Comparison of ENCODE assay signal across 18 cellular contexts in the genomic region with DNA sequence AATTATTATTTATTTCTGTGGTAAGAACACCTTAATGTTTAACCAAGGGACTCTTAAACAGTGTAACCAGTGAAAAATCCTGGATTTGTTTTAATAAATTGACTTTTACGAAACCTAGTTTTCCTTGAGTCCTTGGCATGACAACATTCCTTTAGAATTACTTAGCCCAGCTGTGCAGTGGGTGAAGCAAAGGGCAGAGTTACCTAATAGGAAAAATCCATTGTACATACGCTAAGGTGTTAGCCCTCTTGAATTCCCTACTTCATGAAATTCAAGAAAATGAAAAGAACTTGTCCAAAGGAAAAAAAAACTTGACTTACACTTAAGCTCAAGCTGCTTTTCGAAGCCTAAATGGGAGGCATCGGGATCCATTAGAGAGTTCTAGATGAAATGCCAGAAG.
DNase-seq lines count a peak whose midpoint lies in the region; ATAC-seq and TF ChIP-seq lines count a peak whose summit lies in the region.
"Had no signal": no experiment of that assay in that cellular context is flagged by ENCODE, and none has a peak within 500 bp of the region (broad histone marks: within the 10 kb centered on the region; RNA-seq: fewer than 3 reads in every experiment).

No MANE protein-coding gene starts in this region.

- peak overlapping the region; percentile 27 for H3K4me2 ChIP-seq in PC-3 (ENCODE audit: low read length)

- no peak overlapping the region for H3K9ac ChIP-seq in PC-3 (ENCODE audit: low read length)

- no peaks in the 10 kb centered on the region for H3K79me2 ChIP-seq in PC-3 (ENCODE audit: low read length)

- H3K4me3 Mint-ChIP-seq in mesothelial cell of epicardium, result no peak overlapping the region

- no peaks in the 10 kb centered on the region for H3K27me3 ChIP-seq in PC-3 (ENCODE audit: low read length)
- no peaks in the 10 kb centered on the region for H3K27me3 ChIP-seq in upper lobe of left lung
- H3K27me3 ChIP-seq: body of pancreas, pancreas had no signal

- H3F3A ChIP-seq in PC-3 (ENCODE audit: low read length, unreplicated experiment), result no peaks in the 10 kb centered on the region

- ATAC-seq in PC-3 (peak; percentile 37; the same call in 1 of the 2 replicates), upper lobe of left lung (ENCODE audit: low FRiP score in 2 of 2) (peak; percentile 65 to 83), HG02970 (IDR thresholded peaks at IDR 0.05; ENCODE audit: low FRiP score, unreplicated experiment) (no peak), GM18511 (IDR thresholded peaks at IDR 0.05; ENCODE audit: unreplicated experiment) (no peak)
- ATAC-seq: activated naive CD4-positive, alpha-beta T cell treated with anti-CD3 and anti-CD28 coated beads, Interleukin-2, amount 50 U/mL, for 72 hours; body of pancreas; pancreas had no signal

- intact Hi-C loops in PC-3 (cut with micrococcal nuclease), result no loop called here

- 68 to 71% methylated on average over 4 of the region's 4 CpGs for WGBS in upper lobe of left lung, 2 donors

- H3K27ac ChIP-seq in PC-3 (ENCODE audit: low read length) (no peak overlapping the region), upper lobe of left lung (peak overlapping the region; percentile 62 to 86 (median 72))
- H3K27ac ChIP-seq: body of pancreas, pancreas had no signal

- CTCF ChIA-PET in PC-3 (lab: Charles Lee), result no interaction called here

- H3K4me1 ChIP-seq in PC-3 (ENCODE audit: insufficient read depth, low read length) (peaks cover 7% of the 10 kb centered on the region; the same call in 1 of the 2 replicates), upper lobe of left lung (peaks cover 0 to 6% (median 0%) of the 10 kb centered on the region in 4 donors)
- H3K4me1 ChIP-seq: body of pancreas, pancreas had no signal

- no peaks in the 10 kb centered on the region for H3K36me3 ChIP-seq in PC-3 (ENCODE audit: low read depth, low read length)
- no peaks in the 10 kb centered on the region for H3K36me3 ChIP-seq in upper lobe of left lung
- H3K36me3 ChIP-seq: pancreas had no signal

- H4K20me1 ChIP-seq in PC-3 (ENCODE audit: low read length), result no peaks in the 10 kb centered on the region

- H3K27ac Mint-ChIP-seq in mesothelial cell of epicardium, result peak overlapping the region; percentile 79
- H3K27ac Mint-ChIP-seq: activated naive CD4-positive, alpha-beta T cell treated with anti-CD3 and anti-CD28 coated beads, Interleukin-2, amount 50 U/mL, for 72 hours had no signal

- H2AFZ ChIP-seq in PC-3 (ENCODE audit: low read length), result no peak overlapping the region

- peaks cover 23% of the 10 kb centered on the region for H3K4me1 Mint-ChIP-seq in mesothelial cell of epicardium

- peak in 1 of 4 donors; percentile 75 for TF ChIP-seq EP300 in upper lobe of left lung (IDR thresholded peaks at IDR 0.05)

- TF ChIP-seq POLR2A in upper lobe of left lung (IDR thresholded peaks at IDR 0.05), result no peak

- H3K4me3 ChIP-seq in PC-3 (ENCODE audit: low read length), result no peak overlapping the region
- no peak overlapping the region for H3K4me3 ChIP-seq in upper lobe of left lung
- H3K4me3 ChIP-seq: body of pancreas, pancreas had no signal

- no TSS peak for BruUV-seq in PC-3 (replicated peaks; lab: Mats Ljungman, UMichigan)

- TF ChIP-seq CTCF in PC-3 (conservative IDR thresholded peaks at IDR 0.05; ENCODE audit: low read depth, low read length) (no peak), mesothelial cell of epicardium (IDR thresholded peaks at IDR 0.05; ENCODE audit: unreplicated experiment) (no peak), upper lobe of left lung (IDR thresholded peaks at IDR 0.05) (no peak)

- peaks cover 4% of the 10 kb centered on the region for H3K9me3 Mint-ChIP-seq in mesothelial cell of epicardium

- no peaks in the 10 kb centered on the region for H3K27me3 Mint-ChIP-seq in mesothelial cell of epicardium (ENCODE audit: low read depth)

- H3K9me2 ChIP-seq in PC-3 (replicated peaks; ENCODE audit: low read length), result no peaks in the 10 kb centered on the region

- POLR2A ChIA-PET in PC-3 (lab: Charles Lee; ENCODE audit: unreplicated experiment), result no interaction called here

- H3K9me3 ChIP-seq in PC-3 (ENCODE audit: low read length) (no peaks in the 10 kb centered on the region), upper lobe of left lung (no peaks in the 10 kb centered on the region)
- H3K9me3 ChIP-seq: body of pancreas, pancreas had no signal

- DNase-seq in PC-3, result peak; percentile 52
- DNase-seq in fibroblast of peridontal ligament (ENCODE audit: extremely low read depth), result peak; percentile 29
- no peak for DNase-seq in mesothelial cell of epicardium (ENCODE audit: low spot score in 2 of 2, unreplicated experiment in 2 of 2)
- DNase-seq in upper lobe of left lung, result peak in 1 of 2 donors; percentile 31
- no peak for DNase-seq in NCI-H1694 treated with DMSO at 0.1 percent for 48 hours (lab: John Stamatoyannopoulos, UW)
- no peak for DNase-seq in RKO (ENCODE audit: low spot score)
- DNase-seq: activated CD4-positive, alpha-beta T cell treated with anti-CD3 and anti-CD28 coated beads, Interleukin-2, amount 50 U/mL, for 4 hours; activated T-cell treated with anti-CD3 and anti-CD28 coated beads, Interleukin-2, amount 50 U/mL, for 1 hour; AML-193; body of pancreas; dermis blood vessel endothelial cell; erythroblast; Kasumi-1; NCI-H345; pancreas had no signal

- H3K36me3 Mint-ChIP-seq in mesothelial cell of epicardium, result no peaks in the 10 kb centered on the region
- H3K36me3 Mint-ChIP-seq: activated naive CD4-positive, alpha-beta T cell treated with anti-CD3 and anti-CD28 coated beads, Interleukin-2, amount 50 U/mL, for 72 hours had no signal

Comparison
In these comparisons a context has a peak if more than half of its experiments do, and no peak if none do; other contexts are left out.
1. ATAC-seq: peak in PC-3 (single experiment) and upper lobe of left lung (2 of 2); none in HG02970 (single experiment) and GM18511 (single experiment).
2. DNase-seq: peak in PC-3 (single experiment) and fibroblast of peridontal ligament (single experiment); none in mesothelial cell of epicardium (0 of 2), NCI-H1694 treated with DMSO at 0.1 percent for 48 hours (single experiment) and RKO (single experiment).